In the genomic region with DNA sequence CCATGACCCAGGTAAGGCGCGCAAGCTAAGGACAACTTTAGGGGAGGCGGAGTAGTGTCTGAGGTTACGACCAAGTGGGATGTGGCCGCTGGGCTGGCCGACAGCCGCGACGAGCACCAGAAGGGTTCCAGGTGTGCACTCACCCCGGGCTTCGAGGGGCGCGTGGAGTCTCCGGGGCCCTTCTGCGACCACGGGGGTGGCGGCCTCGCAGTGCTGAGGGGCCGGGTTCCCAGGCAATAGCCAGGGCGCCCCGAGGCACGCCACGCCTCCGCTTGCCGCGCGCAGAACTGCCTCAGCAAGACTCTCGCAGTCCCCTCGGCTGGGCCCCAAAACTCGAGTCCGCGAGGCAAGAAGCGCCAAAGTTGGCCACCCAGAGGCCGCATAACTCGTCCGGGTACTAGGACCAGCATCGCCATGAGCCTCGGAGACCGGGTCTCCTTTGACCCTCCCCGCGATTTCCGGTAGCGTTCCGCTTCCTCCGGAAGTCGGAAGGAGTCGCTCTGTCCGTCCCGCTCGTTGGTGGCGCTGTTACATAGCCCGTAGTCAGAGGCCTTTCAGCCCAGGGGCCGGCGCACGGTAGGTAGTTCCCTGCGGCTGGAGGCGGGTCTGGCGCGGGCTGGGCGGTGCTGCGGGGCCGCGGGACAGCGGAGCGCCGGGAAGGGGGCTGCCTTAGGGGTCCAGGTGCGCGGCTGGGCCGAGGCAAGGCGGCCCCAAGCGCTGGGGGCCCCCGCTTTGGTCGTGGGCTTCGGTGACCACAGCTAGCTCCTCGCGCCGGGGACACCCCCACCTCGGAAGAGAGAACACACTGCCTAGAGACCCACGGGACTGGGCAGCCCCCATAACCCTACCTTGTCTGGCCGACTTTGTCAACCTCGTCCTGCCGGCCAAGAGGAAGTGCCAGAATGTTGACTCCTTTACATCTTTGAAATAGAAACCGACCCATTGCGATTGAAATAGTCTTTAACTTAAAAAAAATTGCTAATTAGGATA, we compare ENCODE assay signal across 1 cellular context.
TF ChIP-seq lines count a peak whose summit lies in the region.

A gene with protein sequence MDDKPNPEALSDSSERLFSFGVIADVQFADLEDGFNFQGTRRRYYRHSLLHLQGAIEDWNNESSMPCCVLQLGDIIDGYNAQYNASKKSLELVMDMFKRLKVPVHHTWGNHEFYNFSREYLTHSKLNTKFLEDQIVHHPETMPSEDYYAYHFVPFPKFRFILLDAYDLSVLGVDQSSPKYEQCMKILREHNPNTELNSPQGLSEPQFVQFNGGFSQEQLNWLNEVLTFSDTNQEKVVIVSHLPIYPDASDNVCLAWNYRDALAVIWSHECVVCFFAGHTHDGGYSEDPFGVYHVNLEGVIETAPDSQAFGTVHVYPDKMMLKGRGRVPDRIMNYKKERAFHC (plus strand): TSS at position 503 of the 990 bp plus-strand sequence. CDS start 7,333 bp downstream, outside the sequence.
A gene (minus strand): TSS at position 442 of the 990 bp plus-strand sequence. CDS start 26 bp downstream, at position 416.

TF ChIP-seq in K562, 482 proteins besides CTCF, POLR2A, EP300 and RAD21 (continued from another document and continues in another):
- TF ChIP-seq, protein P1, sequence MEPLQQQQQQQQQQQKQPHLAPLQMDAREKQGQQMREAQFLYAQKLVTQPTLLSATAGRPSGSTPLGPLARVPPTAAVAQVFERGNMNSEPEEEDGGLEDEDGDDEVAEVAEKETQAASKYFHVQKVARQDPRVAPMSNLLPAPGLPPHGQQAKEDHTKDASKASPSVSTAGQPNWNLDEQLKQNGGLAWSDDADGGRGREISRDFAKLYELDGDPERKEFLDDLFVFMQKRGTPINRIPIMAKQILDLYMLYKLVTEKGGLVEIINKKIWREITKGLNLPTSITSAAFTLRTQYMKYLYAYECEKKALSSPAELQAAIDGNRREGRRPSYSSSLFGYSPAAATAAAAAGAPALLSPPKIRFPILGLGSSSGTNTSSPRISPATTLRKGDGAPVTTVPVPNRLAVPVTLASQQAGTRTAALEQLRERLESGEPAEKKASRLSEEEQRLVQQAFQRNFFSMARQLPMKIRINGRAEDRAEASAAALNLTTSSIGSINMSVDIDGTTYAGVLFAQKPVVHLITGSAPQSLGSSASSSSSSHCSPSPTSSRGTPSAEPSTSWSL (CRISPR knock-in tag; IDR thresholded peaks at IDR 0.05; ENCODE audit: borderline replicate concordance), result no peak
- TF ChIP-seq NCOA1 (IDR thresholded peaks at IDR 0.05; ENCODE audit: low read depth) (peak; percentile 31; the same call in 1 of the 2 replicates), FOSL1 (tag; conservative IDR thresholded peaks at IDR 0.05) (peak; percentile 49), GATAD2A (IDR thresholded peaks at IDR 0.05) (no peak), GABPA (tag; conservative IDR thresholded peaks at IDR 0.05; ENCODE audit: low read depth) (peak; percentile 97), LEF1 (IDR thresholded peaks at IDR 0.05) (no peak), SAP30 (IDR thresholded peaks at IDR 0.05; ENCODE audit: borderline replicate concordance, insufficient read depth, low read depth, low read length, poor library complexity, severe bottlenecking) (peak; percentile 66), BRD4 (IDR thresholded peaks at IDR 0.05) (no peak), MTA2 (IDR thresholded peaks at IDR 0.05; ENCODE audit: low read depth) (no peak), SIN3A (IDR thresholded peaks at IDR 0.05; ENCODE audit: borderline replicate concordance in 2 of 2, control insufficient read depth in 1 of 2, low read depth in 2 of 2, low read length in 2 of 2) (0 out of 4 replicates have a peak, but pooled peaks of 1 of the 2 experiments have one; percentile 47), RBFOX2 (IDR thresholded peaks at IDR 0.05; ENCODE audit: low read depth, low read length) (peak; percentile 95), NR2C2 (CRISPR knock-in tag; IDR thresholded peaks at IDR 0.05) (no peak), NR2C2 (tag; IDR thresholded peaks at IDR 0.05) (peak; percentile 94), PML (IDR thresholded peaks at IDR 0.05; ENCODE audit: low read length) (0 out of 2 replicates have a peak, but pooled peaks have one; percentile 63), ZBTB17 (CRISPR knock-in tag; IDR thresholded peaks at IDR 0.05) (no peak), RBM25 (IDR thresholded peaks at IDR 0.05; ENCODE audit: low read depth, low read length, severe bottlenecking) (no peak), HMG20B (CRISPR knock-in tag; IDR thresholded peaks at IDR 0.05) (no peak), ZFX (CRISPR knock-in tag; IDR thresholded peaks at IDR 0.05) (peak; percentile 89), IRF2 (CRISPR knock-in tag; IDR thresholded peaks at IDR 0.05) (no peak), JUND (IDR thresholded peaks at IDR 0.05; ENCODE audit: borderline replicate concordance, low read depth, low read length) (peak; percentile 25; the same call in 1 of the 2 replicates), JUND (tag; IDR thresholded peaks at IDR 0.05; ENCODE audit: borderline replicate concordance, low read depth, low read length) (peak; percentile 18; the same call in 1 of the 3 replicates), SMAD2 (IDR thresholded peaks at IDR 0.05; ENCODE audit: low read depth, low read length) (no peak), ZNF79 (CRISPR knock-in tag; IDR thresholded peaks at IDR 0.05; ENCODE audit: low read depth) (no peak), GTF2A2 (tag; IDR thresholded peaks at IDR 0.05) (no peak), CBFB (CRISPR knock-in tag; IDR thresholded peaks at IDR 0.05) (no peak), KDM4B (IDR thresholded peaks at IDR 0.05; ENCODE audit: borderline replicate concordance in 2 of 2, low read depth in 1 of 2) (peak in 1 of 2 experiments; percentile 88; a peak in 1 of 4 replicates), ILF3 (IDR thresholded peaks at IDR 0.05; ENCODE audit: borderline replicate concordance) (peak; percentile 34; the same call in 1 of the 2 replicates), FOXP1 (CRISPR knock-in tag; IDR thresholded peaks at IDR 0.05) (0 out of 2 replicates have a peak, but pooled peaks have one; percentile 42)
- TF ChIP-seq, protein P2, sequence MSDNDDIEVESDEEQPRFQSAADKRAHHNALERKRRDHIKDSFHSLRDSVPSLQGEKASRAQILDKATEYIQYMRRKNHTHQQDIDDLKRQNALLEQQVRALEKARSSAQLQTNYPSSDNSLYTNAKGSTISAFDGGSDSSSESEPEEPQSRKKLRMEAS (CRISPR knock-in tag; IDR thresholded peaks at IDR 0.05), result peak; percentile 43; the same call in 1 of the 2 replicates
- TF ChIP-seq, protein P3, sequence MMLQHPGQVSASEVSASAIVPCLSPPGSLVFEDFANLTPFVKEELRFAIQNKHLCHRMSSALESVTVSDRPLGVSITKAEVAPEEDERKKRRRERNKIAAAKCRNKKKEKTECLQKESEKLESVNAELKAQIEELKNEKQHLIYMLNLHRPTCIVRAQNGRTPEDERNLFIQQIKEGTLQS (IDR thresholded peaks at IDR 0.05), result no peak
- TF ChIP-seq, protein P3 (CRISPR knock-in tag; conservative IDR thresholded peaks at IDR 0.05), result no peak
- TF ChIP-seq, protein P4, sequence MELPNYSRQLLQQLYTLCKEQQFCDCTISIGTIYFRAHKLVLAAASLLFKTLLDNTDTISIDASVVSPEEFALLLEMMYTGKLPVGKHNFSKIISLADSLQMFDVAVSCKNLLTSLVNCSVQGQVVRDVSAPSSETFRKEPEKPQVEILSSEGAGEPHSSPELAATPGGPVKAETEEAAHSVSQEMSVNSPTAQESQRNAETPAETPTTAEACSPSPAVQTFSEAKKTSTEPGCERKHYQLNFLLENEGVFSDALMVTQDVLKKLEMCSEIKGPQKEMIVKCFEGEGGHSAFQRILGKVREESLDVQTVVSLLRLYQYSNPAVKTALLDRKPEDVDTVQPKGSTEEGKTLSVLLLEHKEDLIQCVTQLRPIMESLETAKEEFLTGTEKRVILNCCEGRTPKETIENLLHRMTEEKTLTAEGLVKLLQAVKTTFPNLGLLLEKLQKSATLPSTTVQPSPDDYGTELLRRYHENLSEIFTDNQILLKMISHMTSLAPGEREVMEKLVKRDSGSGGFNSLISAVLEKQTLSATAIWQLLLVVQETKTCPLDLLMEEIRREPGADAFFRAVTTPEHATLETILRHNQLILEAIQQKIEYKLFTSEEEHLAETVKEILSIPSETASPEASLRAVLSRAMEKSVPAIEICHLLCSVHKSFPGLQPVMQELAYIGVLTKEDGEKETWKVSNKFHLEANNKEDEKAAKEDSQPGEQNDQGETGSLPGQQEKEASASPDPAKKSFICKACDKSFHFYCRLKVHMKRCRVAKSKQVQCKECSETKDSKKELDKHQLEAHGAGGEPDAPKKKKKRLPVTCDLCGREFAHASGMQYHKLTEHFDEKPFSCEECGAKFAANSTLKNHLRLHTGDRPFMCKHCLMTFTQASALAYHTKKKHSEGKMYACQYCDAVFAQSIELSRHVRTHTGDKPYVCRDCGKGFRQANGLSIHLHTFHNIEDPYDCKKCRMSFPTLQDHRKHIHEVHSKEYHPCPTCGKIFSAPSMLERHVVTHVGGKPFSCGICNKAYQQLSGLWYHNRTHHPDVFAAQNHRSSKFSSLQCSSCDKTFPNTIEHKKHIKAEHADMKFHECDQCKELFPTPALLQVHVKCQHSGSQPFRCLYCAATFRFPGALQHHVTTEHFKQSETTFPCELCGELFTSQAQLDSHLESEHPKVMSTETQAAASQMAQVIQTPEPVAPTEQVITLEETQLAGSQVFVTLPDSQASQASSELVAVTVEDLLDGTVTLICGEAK (IDR thresholded peaks at IDR 0.05), result peak; percentile 96
- TF ChIP-seq, protein P4 (CRISPR knock-in tag; IDR thresholded peaks at IDR 0.05), result no peak
- TF ChIP-seq, protein P5, sequence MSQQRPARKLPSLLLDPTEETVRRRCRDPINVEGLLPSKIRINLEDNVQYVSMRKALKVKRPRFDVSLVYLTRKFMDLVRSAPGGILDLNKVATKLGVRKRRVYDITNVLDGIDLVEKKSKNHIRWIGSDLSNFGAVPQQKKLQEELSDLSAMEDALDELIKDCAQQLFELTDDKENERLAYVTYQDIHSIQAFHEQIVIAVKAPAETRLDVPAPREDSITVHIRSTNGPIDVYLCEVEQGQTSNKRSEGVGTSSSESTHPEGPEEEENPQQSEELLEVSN (IDR thresholded peaks at IDR 0.05; ENCODE audit: borderline replicate concordance in 1 of 2, extremely low read depth in 1 of 2, insufficient read depth in 1 of 2, insufficient read length in 1 of 2, low read depth in 1 of 2, low read length in 1 of 2, poor library complexity in 1 of 2, severe bottlenecking in 1 of 2), result peak; percentile 17 to 26
- TF ChIP-seq, protein P6, sequence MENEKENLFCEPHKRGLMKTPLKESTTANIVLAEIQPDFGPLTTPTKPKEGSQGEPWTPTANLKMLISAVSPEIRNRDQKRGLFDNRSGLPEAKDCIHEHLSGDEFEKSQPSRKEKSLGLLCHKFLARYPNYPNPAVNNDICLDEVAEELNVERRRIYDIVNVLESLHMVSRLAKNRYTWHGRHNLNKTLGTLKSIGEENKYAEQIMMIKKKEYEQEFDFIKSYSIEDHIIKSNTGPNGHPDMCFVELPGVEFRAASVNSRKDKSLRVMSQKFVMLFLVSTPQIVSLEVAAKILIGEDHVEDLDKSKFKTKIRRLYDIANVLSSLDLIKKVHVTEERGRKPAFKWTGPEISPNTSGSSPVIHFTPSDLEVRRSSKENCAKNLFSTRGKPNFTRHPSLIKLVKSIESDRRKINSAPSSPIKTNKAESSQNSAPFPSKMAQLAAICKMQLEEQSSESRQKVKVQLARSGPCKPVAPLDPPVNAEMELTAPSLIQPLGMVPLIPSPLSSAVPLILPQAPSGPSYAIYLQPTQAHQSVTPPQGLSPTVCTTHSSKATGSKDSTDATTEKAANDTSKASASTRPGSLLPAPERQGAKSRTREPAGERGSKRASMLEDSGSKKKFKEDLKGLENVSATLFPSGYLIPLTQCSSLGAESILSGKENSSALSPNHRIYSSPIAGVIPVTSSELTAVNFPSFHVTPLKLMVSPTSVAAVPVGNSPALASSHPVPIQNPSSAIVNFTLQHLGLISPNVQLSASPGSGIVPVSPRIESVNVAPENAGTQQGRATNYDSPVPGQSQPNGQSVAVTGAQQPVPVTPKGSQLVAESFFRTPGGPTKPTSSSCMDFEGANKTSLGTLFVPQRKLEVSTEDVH (IDR thresholded peaks at IDR 0.05; ENCODE audit: low read depth, partially characterized antibody), result peak; percentile 78
- TF ChIP-seq, protein P7, sequence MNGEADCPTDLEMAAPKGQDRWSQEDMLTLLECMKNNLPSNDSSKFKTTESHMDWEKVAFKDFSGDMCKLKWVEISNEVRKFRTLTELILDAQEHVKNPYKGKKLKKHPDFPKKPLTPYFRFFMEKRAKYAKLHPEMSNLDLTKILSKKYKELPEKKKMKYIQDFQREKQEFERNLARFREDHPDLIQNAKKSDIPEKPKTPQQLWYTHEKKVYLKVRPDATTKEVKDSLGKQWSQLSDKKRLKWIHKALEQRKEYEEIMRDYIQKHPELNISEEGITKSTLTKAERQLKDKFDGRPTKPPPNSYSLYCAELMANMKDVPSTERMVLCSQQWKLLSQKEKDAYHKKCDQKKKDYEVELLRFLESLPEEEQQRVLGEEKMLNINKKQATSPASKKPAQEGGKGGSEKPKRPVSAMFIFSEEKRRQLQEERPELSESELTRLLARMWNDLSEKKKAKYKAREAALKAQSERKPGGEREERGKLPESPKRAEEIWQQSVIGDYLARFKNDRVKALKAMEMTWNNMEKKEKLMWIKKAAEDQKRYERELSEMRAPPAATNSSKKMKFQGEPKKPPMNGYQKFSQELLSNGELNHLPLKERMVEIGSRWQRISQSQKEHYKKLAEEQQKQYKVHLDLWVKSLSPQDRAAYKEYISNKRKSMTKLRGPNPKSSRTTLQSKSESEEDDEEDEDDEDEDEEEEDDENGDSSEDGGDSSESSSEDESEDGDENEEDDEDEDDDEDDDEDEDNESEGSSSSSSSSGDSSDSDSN (IDR thresholded peaks at IDR 0.05; ENCODE audit: borderline replicate concordance in 1 of 2, low read depth in 2 of 2, low read length in 2 of 2), result peak; percentile 78 to 88; a peak in 2 of 4 replicates
